1 cellular context compared by ENCODE assay signal in genomic region chr9:83005963-83006362, GRCh38.
TF ChIP-seq lines count a peak whose summit lies in the region.

No MANE protein-coding gene starts in this region.

TF ChIP-seq in IMR-90, 13 proteins besides CTCF, POLR2A, EP300 and RAD21 (continued from another document):
- TF ChIP-seq ELK1 (IDR thresholded peaks at IDR 0.05; ENCODE audit: borderline replicate concordance, low read depth, low read length) (no peak), NFE2L2 (IDR thresholded peaks at IDR 0.05; ENCODE audit: low read depth, low read length) (no peak), RCOR1 (IDR thresholded peaks at IDR 0.05; ENCODE audit: insufficient replicate concordance, low read length) (no peak), MXI1 (IDR thresholded peaks at IDR 0.05; ENCODE audit: borderline replicate concordance, low read depth, low read length) (no peak), CEBPB (IDR thresholded peaks at IDR 0.05; ENCODE audit: low read depth, low read length) (no peak), MAFK (IDR thresholded peaks at IDR 0.05; ENCODE audit: low read depth, low read length) (no peak)
